ENCODE assay signal across 9 cellular contexts in the genomic region with DNA sequence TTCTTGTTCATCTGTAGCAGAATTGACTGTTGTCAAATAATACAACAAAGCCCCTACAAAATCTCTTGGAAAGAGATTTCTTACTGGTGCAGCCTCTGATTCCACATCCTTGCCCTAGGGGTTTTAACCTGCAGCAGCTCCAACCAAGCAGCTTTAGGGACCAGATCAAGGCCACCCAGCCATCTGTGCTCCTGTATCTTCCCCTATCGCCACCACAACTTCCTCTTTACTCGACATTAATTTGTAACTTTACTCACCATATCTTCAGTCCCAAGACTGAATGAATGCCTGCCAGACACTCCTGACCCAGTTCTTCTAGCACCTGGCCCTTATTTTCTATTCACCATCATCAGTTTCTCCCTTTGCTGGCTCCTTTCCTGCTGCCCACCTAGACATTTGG.
DNase-seq lines count a peak whose midpoint lies in the region; ATAC-seq lines count a peak whose summit lies in the region.
"Had no signal": no experiment of that assay in that cellular context is flagged by ENCODE, and none has a peak within 500 bp of the region (broad histone marks: within the 10 kb centered on the region; RNA-seq: fewer than 3 reads in every experiment).

No MANE protein-coding gene starts in this region.

- H3K9me3 Mint-ChIP-seq in activated naive CD8-positive, alpha-beta T cell treated with anti-CD3 and anti-CD28 coated beads, Interleukin-2, amount 50 U/mL, for 24 hours = no peaks in the 10 kb centered on the region
- H3K9me3 Mint-ChIP-seq: brain had no signal

- H3K27me3 Mint-ChIP-seq in activated naive CD8-positive, alpha-beta T cell treated with anti-CD3 and anti-CD28 coated beads, Interleukin-2, amount 50 U/mL, for 24 hours = no peaks in the 10 kb centered on the region
- H3K27me3 Mint-ChIP-seq: brain had no signal

- DNase-seq in germinal center (ENCODE audit: low spot score) = peak; percentile 35
- no peak for DNase-seq in NCI-H446 (lab: John Stamatoyannopoulos, UW)
- no peak for DNase-seq in activated naive CD8-positive, alpha-beta T cell treated with anti-CD3 and anti-CD28 coated beads, Interleukin-2, amount 50 U/mL, for 24 hours
- no peak for DNase-seq in NCI-H1105 (lab: John Stamatoyannopoulos, UW)
- DNase-seq in activated naive CD4-positive, alpha-beta T cell treated with Interleukin-2 at 50 U/mL for 16 hours = no peak

- H3K4me3 Mint-ChIP-seq in activated naive CD8-positive, alpha-beta T cell treated with anti-CD3 and anti-CD28 coated beads, Interleukin-2, amount 50 U/mL, for 24 hours = no peak overlapping the region
- H3K4me3 Mint-ChIP-seq: brain had no signal

- H3K4me1 Mint-ChIP-seq in activated naive CD8-positive, alpha-beta T cell treated with anti-CD3 and anti-CD28 coated beads, Interleukin-2, amount 50 U/mL, for 24 hours = no peaks in the 10 kb centered on the region

- no peak overlapping the region for H3K27ac Mint-ChIP-seq in activated naive CD8-positive, alpha-beta T cell treated with anti-CD3 and anti-CD28 coated beads, Interleukin-2, amount 50 U/mL, for 24 hours
- H3K27ac Mint-ChIP-seq: brain had no signal

- ATAC-seq in GM18870 (IDR thresholded peaks at IDR 0.05; ENCODE audit: unreplicated experiment) (peak; percentile 92), HG02571 (IDR thresholded peaks at IDR 0.05; ENCODE audit: unreplicated experiment) (peak; percentile 72), HG03469 (IDR thresholded peaks at IDR 0.05; ENCODE audit: unreplicated experiment) (peak; percentile 90)
- no peak for ATAC-seq in activated naive CD8-positive, alpha-beta T cell treated with anti-CD3 and anti-CD28 coated beads, Interleukin-2, amount 50 U/mL, for 24 hours

- no peaks in the 10 kb centered on the region for H3K36me3 Mint-ChIP-seq in activated naive CD8-positive, alpha-beta T cell treated with anti-CD3 and anti-CD28 coated beads, Interleukin-2, amount 50 U/mL, for 24 hours (ENCODE audit: low read depth)
- H3K36me3 Mint-ChIP-seq: brain had no signal
